Comparison of ENCODE assay signal across 22 cellular contexts in genomic region chr13:112984501-112984900, GRCh38. TPM values are rescaled to one million over a fixed set of nuclear protein-coding genes. Genes with fewer than 3 reads are reported as not detected.
DNase-seq lines count a peak whose midpoint lies in the region; ATAC-seq, FAIRE-seq and TF ChIP-seq lines count a peak whose summit lies in the region.
"Had no signal": no experiment of that assay in that cellular context is flagged by ENCODE, and none has a peak within 500 bp of the region (broad histone marks: within the 10 kb centered on the region; RNA-seq: fewer than 3 reads in every experiment).

No MANE protein-coding gene starts in this region.

- no peaks in the 10 kb centered on the region for H3K9me3 Mint-ChIP-seq in activated T-cell treated with anti-CD3 and anti-CD28 coated beads, Interleukin-2, amount 50 U/mL, for 24 hours
- no peaks in the 10 kb centered on the region for H3K9me3 Mint-ChIP-seq in activated T-cell treated with anti-CD3 and anti-CD28 coated beads, Interleukin-2, amount 50 U/mL, for 4 hours
- H3K9me3 Mint-ChIP-seq in WTC11 = peaks cover 5% of the 10 kb centered on the region
- H3K9me3 Mint-ChIP-seq: activated CD4-positive, alpha-beta T cell treated with anti-CD3 and anti-CD28 coated beads, Interleukin-2, amount 10 ng/mL, durations not matched to agents 7 days and 5 days had no signal

- DNase-seq in activated T-cell treated with anti-CD3 and anti-CD28 coated beads, Interleukin-2, amount 50 U/mL, for 24 hours = no peak
- DNase-seq in activated T-cell treated with anti-CD3 and anti-CD28 coated beads, Interleukin-2, amount 50 U/mL, for 4 hours = no peak
- DNase-seq in WTC11 (ENCODE audit: low spot score) (no peak), HepG2 (ENCODE audit: low spot score) (no peak), suprapubic skin (ENCODE audit: low spot score in 2 of 2) (no peak), kidney glomerular epithelial cell (lab: John Stamatoyannopoulos, UW) (no peak), AG20443 (ENCODE audit: low spot score) (no peak), GM13976 (ENCODE audit: low spot score) (no peak)
- DNase-seq: activated CD4-positive, alpha-beta T cell treated with anti-CD3 and anti-CD28 coated beads, Interleukin-2, amount 10 ng/mL, durations not matched to agents 7 days and 5 days; activated naive CD4-positive, alpha-beta T cell treated with Interleukin-2 at 50 U/mL for 16 hours; aorta; GF-D8; NCI-H2107; NCI-H524 treated with DMSO at 0.1 percent for 48 hours; Right ventricle myocardium superior; upper lobe of right lung had no signal

- H2AFZ ChIP-seq in HepG2 (ENCODE audit: low read length) = no peak overlapping the region

- H3K27me3 ChIP-seq in HepG2 (ENCODE audit: control insufficient read depth in 1 of 2, insufficient read depth in 2 of 2, low read length in 2 of 2) (no peaks in the 10 kb centered on the region), suprapubic skin (peaks cover 7% of the 10 kb centered on the region)
- H3K27me3 ChIP-seq: right atrium auricular region, upper lobe of right lung had no signal

- H4K20me1 ChIP-seq in HepG2 (ENCODE audit: insufficient read depth, low read length) = no peaks in the 10 kb centered on the region

- in situ Hi-C loops in HepG2 (cut with HindIII; ENCODE audit: extremely low pct_ligation_motif_present, low pct_unique_long_range_greater_than_20kb) (no loop called here), GM13976 (cut with MboI; ENCODE audit: low sequenced_read_pairs, unreplicated experiment) (no loop called here)

- TF ChIP-seq EP300 in HepG2 (IDR thresholded peaks at IDR 0.05; ENCODE audit: low read depth in 2 of 2, low read length in 2 of 2) (no peak), HepG2 (CRISPR knock-in tag; IDR thresholded peaks at IDR 0.05; ENCODE audit: borderline replicate concordance) (no peak), suprapubic skin (IDR thresholded peaks at IDR 0.05) (no peak)

- no TSS peak for BruUV-seq in HepG2 (replicated peaks; lab: Mats Ljungman, UMichigan)

- CTCF ChIA-PET in WTC11 (lab: Charles Lee) (interaction anchor here (1.1 to 4.0 kb wide), 4 partner anchors 15 to 101 kb away, joined by 3 to 13 read pairs (median 4); partner anchors contain the start of gene MCF2L), HepG2 (lab: Yijun Ruan, JAX; ENCODE audit: low intra/inter-chr PET ratio, low total read pairs) (interaction anchor here (1.1 kb wide), 1 partner anchor 42 kb away, joined by 3 read pairs; no protein-coding TSS in a partner anchor)

- H3K4me1 Mint-ChIP-seq in activated T-cell treated with anti-CD3 and anti-CD28 coated beads, Interleukin-2, amount 50 U/mL, for 24 hours (ENCODE audit: low read depth) = peaks cover 3% of the 10 kb centered on the region
- no peaks in the 10 kb centered on the region for H3K4me1 Mint-ChIP-seq in activated T-cell treated with anti-CD3 and anti-CD28 coated beads, Interleukin-2, amount 50 U/mL, for 4 hours (ENCODE audit: low read depth)
- H3K4me1 Mint-ChIP-seq in WTC11 = peaks cover 4% of the 10 kb centered on the region
- H3K4me1 Mint-ChIP-seq: activated CD4-positive, alpha-beta T cell treated with anti-CD3 and anti-CD28 coated beads, Interleukin-2, amount 10 ng/mL, durations not matched to agents 7 days and 5 days had no signal

- H3K4me1 ChIP-seq in HepG2 (ENCODE audit: insufficient read depth, low read length) (peaks cover 50% of the 10 kb centered on the region), suprapubic skin (peaks cover 8% of the 10 kb centered on the region)
- H3K4me1 ChIP-seq: A549, BLaER1, upper lobe of right lung had no signal

- intact Hi-C loops in HepG2 (cut with micrococcal nuclease; ENCODE audit: unreplicated experiment) = loop anchor here (5.0 kb wide), 1 partner anchor 38 kb away; no protein-coding TSS in a partner anchor

- H3K36me3 ChIP-seq in HepG2 (replicated peaks in 1 of 2; ENCODE audit: control insufficient read depth in 1 of 2, insufficient read depth in 2 of 2, low read length in 2 of 2) (peaks cover 0 to under 1% of the 10 kb centered on the region in 2 experiments; a peak in 2 of 5 replicates), suprapubic skin (no peaks in the 10 kb centered on the region)
- H3K36me3 ChIP-seq: BLaER1, neutrophil, right atrium auricular region, upper lobe of right lung had no signal

- H3K27me3 Mint-ChIP-seq in activated T-cell treated with anti-CD3 and anti-CD28 coated beads, Interleukin-2, amount 50 U/mL, for 24 hours = no peaks in the 10 kb centered on the region
- no peaks in the 10 kb centered on the region for H3K27me3 Mint-ChIP-seq in activated T-cell treated with anti-CD3 and anti-CD28 coated beads, Interleukin-2, amount 50 U/mL, for 4 hours (ENCODE audit: low read depth)
- no peaks in the 10 kb centered on the region for H3K27me3 Mint-ChIP-seq in WTC11 (ENCODE audit: low read depth)
- H3K27me3 Mint-ChIP-seq: activated CD4-positive, alpha-beta T cell treated with anti-CD3 and anti-CD28 coated beads, Interleukin-2, amount 10 ng/mL, durations not matched to agents 7 days and 5 days had no signal

- H3K4me3 ChIP-seq in HepG2 (replicated peaks in 1 of 3; ENCODE audit: insufficient read depth in 1 of 3, low read depth in 2 of 3, low read length in 3 of 3) = peak overlapping the region; percentile 52 to 73 (median 58)
- peak overlapping the region; percentile 42 for H3K4me3 ChIP-seq in suprapubic skin
- H3K4me3 ChIP-seq: A549, BLaER1, upper lobe of right lung had no signal

- TF ChIP-seq RAD21 in HepG2 (CRISPR knock-in tag; IDR thresholded peaks at IDR 0.05) = no peak

- peaks cover 19% of the 10 kb centered on the region for H3K79me2 ChIP-seq in HepG2 (ENCODE audit: insufficient read depth, low read length)

- peak; percentile 12 for FAIRE-seq in HepG2 (lab: Jason Lieb, UNC)
- FAIRE-seq: A549, endometrium, H54 had no signal

- H3K36me3 Mint-ChIP-seq in activated T-cell treated with anti-CD3 and anti-CD28 coated beads, Interleukin-2, amount 50 U/mL, for 24 hours (ENCODE audit: low read depth) = peaks cover under 1% of the 10 kb centered on the region
- no peaks in the 10 kb centered on the region for H3K36me3 Mint-ChIP-seq in activated T-cell treated with anti-CD3 and anti-CD28 coated beads, Interleukin-2, amount 50 U/mL, for 4 hours (ENCODE audit: insufficient read depth)
- H3K36me3 Mint-ChIP-seq in WTC11 = peaks cover 4% of the 10 kb centered on the region

- H3K9me3 ChIP-seq in HepG2 (ENCODE audit: low read length) = no peaks in the 10 kb centered on the region
- no peaks in the 10 kb centered on the region for H3K9me3 ChIP-seq in suprapubic skin
- H3K9me3 ChIP-seq: A549, neutrophil, right atrium auricular region, upper lobe of right lung had no signal

- H3K4me3 Mint-ChIP-seq in activated T-cell treated with anti-CD3 and anti-CD28 coated beads, Interleukin-2, amount 50 U/mL, for 24 hours = peak overlapping the region; percentile 39
- H3K4me3 Mint-ChIP-seq in activated T-cell treated with anti-CD3 and anti-CD28 coated beads, Interleukin-2, amount 50 U/mL, for 4 hours = no peak overlapping the region
- H3K4me3 Mint-ChIP-seq in WTC11 = no peak overlapping the region
- H3K4me3 Mint-ChIP-seq: activated CD4-positive, alpha-beta T cell treated with anti-CD3 and anti-CD28 coated beads, Interleukin-2, amount 10 ng/mL, durations not matched to agents 7 days and 5 days had no signal

- H3K4me2 ChIP-seq in HepG2 (ENCODE audit: low read depth, low read length) = peak overlapping the region; percentile 99
- H3K4me2 ChIP-seq: A549, BLaER1 had no signal

- 58% methylated on average over 11 of the region's 11 CpGs for WGBS in HepG2 (ENCODE audit: low lambda C conversion rate)
- WGBS in suprapubic skin = 68% methylated on average over 11 of the region's 11 CpGs

- no peak for TF ChIP-seq CTCF in WTC11 (IDR thresholded peaks at IDR 0.05)
- TF ChIP-seq CTCF in HepG2 (CRISPR knock-in tag; IDR thresholded peaks at IDR 0.05) = no peak
- TF ChIP-seq CTCF in suprapubic skin (IDR thresholded peaks at IDR 0.05) = no peak
- no peak for TF ChIP-seq CTCF in GM13976 (IDR thresholded peaks at IDR 0.05; ENCODE audit: borderline replicate concordance, control extremely low read depth, extremely low read depth, insufficient read depth, missing control alignments)

- no peak overlapping the region; the same call in 1 of the 2 replicates for H3K9ac ChIP-seq in HepG2 (ENCODE audit: insufficient read depth, low read depth, low read length)
- H3K9ac ChIP-seq: BLaER1 had no signal

- POLR2A ChIA-PET in WTC11 (lab: Charles Lee) (no interaction called here), HepG2 (lab: Yijun Ruan, JAX) (interaction anchor here (1.2 to 2.6 kb wide), 18 partner anchors 13 to 139 kb away, joined by 3 to 17 read pairs (median 5); partner anchors contain the start of gene MCF2L)

- H3K27ac ChIP-seq in HepG2 (ENCODE audit: extremely low read length, insufficient read depth, low read length) (peak overlapping the region; percentile 64), suprapubic skin (no peak overlapping the region)
- H3K27ac ChIP-seq: A549, BLaER1, neutrophil, upper lobe of right lung had no signal

- ATAC-seq in activated T-cell treated with anti-CD3 and anti-CD28 coated beads, Interleukin-2, amount 50 U/mL, for 4 hours = no peak
- ATAC-seq in WTC11 = no peak
- ATAC-seq in HepG2 = no peak
- ATAC-seq: A549, upper lobe of right lung had no signal

- no peak overlapping the region for H3K27ac Mint-ChIP-seq in activated T-cell treated with anti-CD3 and anti-CD28 coated beads, Interleukin-2, amount 50 U/mL, for 24 hours
- H3K27ac Mint-ChIP-seq in WTC11 = 0 out of 2 replicates have a peak overlapping the region, but pooled peaks have one; percentile 14
- H3K27ac Mint-ChIP-seq: activated CD4-positive, alpha-beta T cell treated with anti-CD3 and anti-CD28 coated beads, Interleukin-2, amount 10 ng/mL, durations not matched to agents 7 days and 5 days had no signal

- TF ChIP-seq POLR2A in HepG2 (IDR thresholded peaks at IDR 0.05; ENCODE audit: insufficient read depth in 1 of 2, low read depth in 2 of 2, low read length in 2 of 2) (no peak), suprapubic skin (IDR thresholded peaks at IDR 0.05) (no peak)

RNA-seq across cellular contexts. Expression of gene MCF2L, which starts 15.5 kb away (rescaled TPM):
- total RNA-seq in activated T-cell treated with anti-CD3 and anti-CD28 coated beads, Interleukin-2, amount 50 U/mL, for 4 hours = 1 to 10 TPM; 8.6 to 9.3 (median 8.9) TPM
- 34.8 to 35.4 TPM (median 34.9 TPM) in 3 replicates for total RNA-seq in WTC11 (2021)
- 13.7 and 19.4 TPM in 2 replicates for total RNA-seq in HepG2 (2016; rRNA removed; fragmentation: Illumina TruSeq; extraction: Trizol)
- 2.3 and 3.4 TPM in 2 replicates for total RNA-seq in HepG2 (2016; cell fraction: cytosol; rRNA removed; fragmentation: Illumina TruSeq; extraction: Trizol; ENCODE audit: low read depth)
- 10.9 and 20.3 TPM in 2 replicates for total RNA-seq in HepG2 (2016; cell fraction: insoluble cytoplasmic fraction; rRNA removed; fragmentation: Illumina TruSeq; extraction: Trizol)
- total RNA-seq in HepG2 (2016; cell fraction: membrane; rRNA removed; fragmentation: Illumina TruSeq; extraction: Trizol) = 5.5 and 5.6 TPM in 2 replicates
- total RNA-seq in HepG2 (2016; cell fraction: nucleus; rRNA removed; fragmentation: Illumina TruSeq; extraction: Trizol) = 24.6 and 25.3 TPM in 2 replicates
- 28.4 and 33.6 TPM in 2 replicates for polyA plus RNA-seq in HepG2 (2011; rRNA removed)
- 13.6 and 15.2 TPM in 2 replicates for polyA plus RNA-seq in HepG2 (2011; cell fraction: cytosol; rRNA removed)
- 196 and 262 TPM in 2 replicates for polyA plus RNA-seq in HepG2 (2011; cell fraction: nucleus; rRNA removed)
- polyA plus RNA-seq in HepG2 (2012) = 26.3 and 28.9 TPM in 2 replicates
- polyA plus RNA-seq in HepG2 (2016; cell fraction: cytosol; fragmentation: Illumina TruSeq; extraction: Trizol; ENCODE audit: low read depth) = 1.1 and 1.3 TPM in 2 replicates
- 10.3 and 10.5 TPM in 2 replicates for polyA plus RNA-seq in HepG2 (2016; cell fraction: insoluble cytoplasmic fraction; fragmentation: Illumina TruSeq; extraction: Trizol; ENCODE audit: low read depth)
- polyA plus RNA-seq in HepG2 (2016; cell fraction: membrane; fragmentation: Illumina TruSeq; extraction: Trizol; ENCODE audit: low read depth) = 1.6 and 2.4 TPM in 2 replicates
- 57.7 and 66.1 TPM in 2 replicates for polyA plus RNA-seq in HepG2 (2016; cell fraction: nucleus; fragmentation: Illumina TruSeq; extraction: Trizol; ENCODE audit: insufficient read depth, low read depth)
- polyA minus RNA-seq in HepG2 (2011; rRNA and poly(A)+ RNA removed; ENCODE audit: low replicate concordance) = 39.0 and 75.0 TPM in 2 replicates
- 16.7 and 21.1 TPM in 2 replicates for polyA minus RNA-seq in HepG2 (2011; cell fraction: cytosol; rRNA and poly(A)+ RNA removed)
- 89.5 and 90.6 TPM in 2 replicates for polyA minus RNA-seq in HepG2 (2011; cell fraction: nucleus; rRNA and poly(A)+ RNA removed)
- total RNA-seq in suprapubic skin = 100 to 1,000 TPM in 1 of 4 donors, 10 to 100 TPM in 3; 25.4 to 144 (median 50.0) TPM
